Comparison of ENCODE assay signal across 7 cellular contexts in genomic region chr6:132962936-132963579, GRCh38.
DNase-seq lines count a peak whose midpoint lies in the region; ATAC-seq, FAIRE-seq and TF ChIP-seq lines count a peak whose summit lies in the region.

No MANE protein-coding gene starts in this region.

- H3K4me3 ChIP-seq in HFF-Myc (replicated peaks; ENCODE audit: low read depth, low read length) (no peak overlapping the region), ascending aorta (no peak overlapping the region)

- no peaks in the 10 kb centered on the region for H3K9me3 Mint-ChIP-seq in T-cell

- CTCF ChIA-PET in T-cell (lab: Charles Lee), result interaction anchor here (0.5 to 1.6 kb wide), 8 partner anchors 10 to 1423 kb away, joined by 3 to 8 read pairs (median 3); no protein-coding TSS in a partner anchor

- no peak for TF ChIP-seq POLR2A in GM12892 (IDR thresholded peaks at IDR 0.05; ENCODE audit: low read depth, low read length)

- no peaks in the 10 kb centered on the region for H3K27me3 ChIP-seq in ascending aorta

- H3K27ac Mint-ChIP-seq in T-cell, result no peak overlapping the region

- H3K4me1 ChIP-seq in ascending aorta, result no peaks in the 10 kb centered on the region

- H3K27ac ChIP-seq in ascending aorta, result no peak overlapping the region

- POLR2A ChIA-PET in T-cell (lab: Charles Lee), result no interaction called here

- ATAC-seq in T-cell (replicated peaks in 1 of 4), result peak in 3 of 4 experiments; percentile 30 to 57 (median 37)

- peaks cover 23 to 31% of the 10 kb centered on the region in 2 donors for H3K27me3 Mint-ChIP-seq in T-cell

- intact Hi-C loops in ascending aorta (cut with DNase I), result loop anchor here (1.0 to 5.0 kb wide), 2 partner anchors 549 to 589 kb away; no protein-coding TSS in a partner anchor

- no peak overlapping the region for H3K4me3 Mint-ChIP-seq in T-cell

- DNase-seq in GM12892 (ENCODE audit: insufficient read length) (peak; percentile 6), HFF-Myc (ENCODE audit: extremely low read depth, low read depth) (peak; percentile 15), NAMALWA (ENCODE audit: low spot score) (peak; percentile 78), T-cell (peak in 30 of 34 experiments; percentile 3 to 51 (median 30)), ascending aorta (ENCODE audit: low spot score in 2 of 2) (peak in 1 of 2 donors; percentile 65), iPS DF 19.7 (ENCODE audit: low read depth, low spot score) (peak; percentile 35)
- peak; percentile 37 to 49 (median 43) for DNase-seq in stimulated activated CD4-positive, alpha-beta T cell treated with anti-CD3 and anti-CD28 coated beads, Interleukin-12 subunit alpha, Interleukin-12 subunit beta, amount 100 ng/mL, for 48 hours (ENCODE audit: low read depth in 2 of 3, low spot score in 1 of 3)

- peak; percentile 79 for FAIRE-seq in GM12892 (lab: Jason Lieb, UNC)

- H3K36me3 ChIP-seq in ascending aorta, result no peaks in the 10 kb centered on the region

- H3K9me3 ChIP-seq in ascending aorta, result no peaks in the 10 kb centered on the region

- H3K4me1 Mint-ChIP-seq in T-cell, result peaks cover 0 to 5% (median 0%) of the 10 kb centered on the region in 3 donors

- TF ChIP-seq CTCF in HFF-Myc (IDR thresholded peaks at IDR 0.05; ENCODE audit: low read depth, low read length, missing control alignments) (peak; percentile 81), ascending aorta (IDR thresholded peaks at IDR 0.05) (peak; percentile 26 to 65 (median 38))

- H3K36me3 Mint-ChIP-seq in T-cell, result no peaks in the 10 kb centered on the region
